In genomic region chr10:119726291-119727261, GRCh38 we compare ENCODE assay signal across 1 cellular context.
TF ChIP-seq lines count a peak whose summit lies in the region.

No MANE protein-coding gene starts in this region.

TF ChIP-seq in HepG2, 621 proteins besides CTCF, POLR2A, EP300 and RAD21 (continued from another document):
- TF ChIP-seq, protein P1, sequence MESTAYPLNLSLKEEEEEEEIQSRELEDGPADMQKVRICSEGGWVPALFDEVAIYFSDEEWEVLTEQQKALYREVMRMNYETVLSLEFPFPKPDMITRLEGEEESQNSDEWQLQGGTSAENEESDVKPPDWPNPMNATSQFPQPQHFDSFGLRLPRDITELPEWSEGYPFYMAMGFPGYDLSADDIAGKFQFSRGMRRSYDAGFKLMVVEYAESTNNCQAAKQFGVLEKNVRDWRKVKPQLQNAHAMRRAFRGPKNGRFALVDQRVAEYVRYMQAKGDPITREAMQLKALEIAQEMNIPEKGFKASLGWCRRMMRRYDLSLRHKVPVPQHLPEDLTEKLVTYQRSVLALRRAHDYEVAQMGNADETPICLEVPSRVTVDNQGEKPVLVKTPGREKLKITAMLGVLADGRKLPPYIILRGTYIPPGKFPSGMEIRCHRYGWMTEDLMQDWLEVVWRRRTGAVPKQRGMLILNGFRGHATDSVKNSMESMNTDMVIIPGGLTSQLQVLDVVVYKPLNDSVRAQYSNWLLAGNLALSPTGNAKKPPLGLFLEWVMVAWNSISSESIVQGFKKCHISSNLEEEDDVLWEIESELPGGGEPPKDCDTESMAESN (CRISPR knock-in tag; conservative IDR thresholded peaks at IDR 0.05): peak; percentile 62; the same call in 1 of the 2 replicates
- TF ChIP-seq GZF1 (CRISPR knock-in tag; IDR thresholded peaks at IDR 0.05) (no peak), ZNF674 (CRISPR knock-in tag; IDR thresholded peaks at IDR 0.05; ENCODE audit: low read depth) (0 out of 2 replicates have a peak, but pooled peaks have one; percentile 8), KDM5A (IDR thresholded peaks at IDR 0.05; ENCODE audit: borderline replicate concordance, low read length) (0 out of 2 replicates have a peak, but pooled peaks have one; percentile 32), FOXO1 (CRISPR knock-in tag; IDR thresholded peaks at IDR 0.05) (no peak), ZNF563 (CRISPR knock-in tag; IDR thresholded peaks at IDR 0.05) (peak; percentile 7; the same call in 1 of the 2 replicates), NRL (CRISPR knock-in tag; IDR thresholded peaks at IDR 0.05; ENCODE audit: borderline replicate concordance) (peak; percentile 47; the same call in 1 of the 2 replicates), ZSCAN31 (CRISPR knock-in tag; IDR thresholded peaks at IDR 0.05; ENCODE audit: low read depth) (peak; percentile 11; the same call in 1 of the 2 replicates), KMT2A (CRISPR knock-in tag; IDR thresholded peaks at IDR 0.05) (0 out of 2 replicates have a peak, but pooled peaks have one; percentile 11), ZNF710 (CRISPR knock-in tag; IDR thresholded peaks at IDR 0.05; ENCODE audit: borderline replicate concordance) (no peak), TGIF2 (CRISPR knock-in tag; IDR thresholded peaks at IDR 0.05) (0 out of 2 replicates have a peak, but pooled peaks have one; percentile 55), SAFB2 (CRISPR knock-in tag; IDR thresholded peaks at IDR 0.05; ENCODE audit: borderline replicate concordance, low read depth) (no peak), FLYWCH1 (CRISPR knock-in tag; IDR thresholded peaks at IDR 0.05) (no peak)
- TF ChIP-seq, protein P2, sequence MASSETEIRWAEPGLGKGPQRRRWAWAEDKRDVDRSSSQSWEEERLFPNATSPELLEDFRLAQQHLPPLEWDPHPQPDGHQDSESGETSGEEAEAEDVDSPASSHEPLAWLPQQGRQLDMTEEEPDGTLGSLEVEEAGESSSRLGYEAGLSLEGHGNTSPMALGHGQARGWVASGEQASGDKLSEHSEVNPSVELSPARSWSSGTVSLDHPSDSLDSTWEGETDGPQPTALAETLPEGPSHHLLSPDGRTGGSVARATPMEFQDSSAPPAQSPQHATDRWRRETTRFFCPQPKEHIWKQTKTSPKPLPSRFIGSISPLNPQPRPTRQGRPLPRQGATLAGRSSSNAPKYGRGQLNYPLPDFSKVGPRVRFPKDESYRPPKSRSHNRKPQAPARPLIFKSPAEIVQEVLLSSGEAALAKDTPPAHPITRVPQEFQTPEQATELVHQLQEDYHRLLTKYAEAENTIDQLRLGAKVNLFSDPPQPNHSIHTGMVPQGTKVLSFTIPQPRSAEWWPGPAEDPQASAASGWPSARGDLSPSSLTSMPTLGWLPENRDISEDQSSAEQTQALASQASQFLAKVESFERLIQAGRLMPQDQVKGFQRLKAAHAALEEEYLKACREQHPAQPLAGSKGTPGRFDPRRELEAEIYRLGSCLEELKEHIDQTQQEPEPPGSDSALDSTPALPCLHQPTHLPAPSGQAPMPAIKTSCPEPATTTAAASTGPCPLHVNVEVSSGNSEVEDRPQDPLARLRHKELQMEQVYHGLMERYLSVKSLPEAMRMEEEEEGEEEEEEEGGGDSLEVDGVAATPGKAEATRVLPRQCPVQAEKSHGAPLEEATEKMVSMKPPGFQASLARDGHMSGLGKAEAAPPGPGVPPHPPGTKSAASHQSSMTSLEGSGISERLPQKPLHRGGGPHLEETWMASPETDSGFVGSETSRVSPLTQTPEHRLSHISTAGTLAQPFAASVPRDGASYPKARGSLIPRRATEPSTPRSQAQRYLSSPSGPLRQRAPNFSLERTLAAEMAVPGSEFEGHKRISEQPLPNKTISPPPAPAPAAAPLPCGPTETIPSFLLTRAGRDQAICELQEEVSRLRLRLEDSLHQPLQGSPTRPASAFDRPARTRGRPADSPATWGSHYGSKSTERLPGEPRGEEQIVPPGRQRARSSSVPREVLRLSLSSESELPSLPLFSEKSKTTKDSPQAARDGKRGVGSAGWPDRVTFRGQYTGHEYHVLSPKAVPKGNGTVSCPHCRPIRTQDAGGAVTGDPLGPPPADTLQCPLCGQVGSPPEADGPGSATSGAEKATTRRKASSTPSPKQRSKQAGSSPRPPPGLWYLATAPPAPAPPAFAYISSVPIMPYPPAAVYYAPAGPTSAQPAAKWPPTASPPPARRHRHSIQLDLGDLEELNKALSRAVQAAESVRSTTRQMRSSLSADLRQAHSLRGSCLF (CRISPR knock-in tag; IDR thresholded peaks at IDR 0.05; ENCODE audit: borderline replicate concordance): no peak
- TF ChIP-seq, protein P3, sequence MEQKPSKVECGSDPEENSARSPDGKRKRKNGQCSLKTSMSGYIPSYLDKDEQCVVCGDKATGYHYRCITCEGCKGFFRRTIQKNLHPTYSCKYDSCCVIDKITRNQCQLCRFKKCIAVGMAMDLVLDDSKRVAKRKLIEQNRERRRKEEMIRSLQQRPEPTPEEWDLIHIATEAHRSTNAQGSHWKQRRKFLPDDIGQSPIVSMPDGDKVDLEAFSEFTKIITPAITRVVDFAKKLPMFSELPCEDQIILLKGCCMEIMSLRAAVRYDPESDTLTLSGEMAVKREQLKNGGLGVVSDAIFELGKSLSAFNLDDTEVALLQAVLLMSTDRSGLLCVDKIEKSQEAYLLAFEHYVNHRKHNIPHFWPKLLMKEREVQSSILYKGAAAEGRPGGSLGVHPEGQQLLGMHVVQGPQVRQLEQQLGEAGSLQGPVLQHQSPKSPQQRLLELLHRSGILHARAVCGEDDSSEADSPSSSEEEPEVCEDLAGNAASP (CRISPR knock-in tag; IDR thresholded peaks at IDR 0.05; ENCODE audit: borderline replicate concordance): no peak
- TF ChIP-seq, protein P4, sequence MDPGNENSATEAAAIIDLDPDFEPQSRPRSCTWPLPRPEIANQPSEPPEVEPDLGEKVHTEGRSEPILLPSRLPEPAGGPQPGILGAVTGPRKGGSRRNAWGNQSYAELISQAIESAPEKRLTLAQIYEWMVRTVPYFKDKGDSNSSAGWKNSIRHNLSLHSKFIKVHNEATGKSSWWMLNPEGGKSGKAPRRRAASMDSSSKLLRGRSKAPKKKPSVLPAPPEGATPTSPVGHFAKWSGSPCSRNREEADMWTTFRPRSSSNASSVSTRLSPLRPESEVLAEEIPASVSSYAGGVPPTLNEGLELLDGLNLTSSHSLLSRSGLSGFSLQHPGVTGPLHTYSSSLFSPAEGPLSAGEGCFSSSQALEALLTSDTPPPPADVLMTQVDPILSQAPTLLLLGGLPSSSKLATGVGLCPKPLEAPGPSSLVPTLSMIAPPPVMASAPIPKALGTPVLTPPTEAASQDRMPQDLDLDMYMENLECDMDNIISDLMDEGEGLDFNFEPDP (CRISPR knock-in tag; conservative IDR thresholded peaks at IDR 0.05): 0 out of 2 replicates have a peak, but pooled peaks have one; percentile 77
